Comparison of ENCODE assay signal across 1 cellular context in genomic region chr9:134067904-134068741, GRCh38.
A peak's percentile ranks its signal among the peaks of the same experiment; 100 is the strongest.
TF ChIP-seq lines count a peak whose summit lies in the region.

BRD3 (minus strand) TSS chr9:134068026; CDS start chr9:134053477, 14,549 bp downstream.

TF ChIP-seq in HepG2, 621 proteins besides CTCF, POLR2A, EP300 and RAD21 (continued from another document):
- TF ChIP-seq GABPA (IDR thresholded peaks at IDR 0.05; ENCODE audit: low read depth, low read length) = no peak
- no peak for TF ChIP-seq GABPA (CRISPR knock-in tag; IDR thresholded peaks at IDR 0.05; ENCODE audit: low read depth)
- TF ChIP-seq, protein P1, sequence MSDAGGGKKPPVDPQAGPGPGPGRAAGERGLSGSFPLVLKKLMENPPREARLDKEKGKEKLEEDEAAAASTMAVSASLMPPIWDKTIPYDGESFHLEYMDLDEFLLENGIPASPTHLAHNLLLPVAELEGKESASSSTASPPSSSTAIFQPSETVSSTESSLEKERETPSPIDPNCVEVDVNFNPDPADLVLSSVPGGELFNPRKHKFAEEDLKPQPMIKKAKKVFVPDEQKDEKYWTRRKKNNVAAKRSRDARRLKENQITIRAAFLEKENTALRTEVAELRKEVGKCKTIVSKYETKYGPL (CRISPR knock-in tag; IDR thresholded peaks at IDR 0.05) = no peak
- no peak for TF ChIP-seq ZNF879 (CRISPR knock-in tag; IDR thresholded peaks at IDR 0.05)
- TF ChIP-seq ZNF687 (CRISPR knock-in tag; IDR thresholded peaks at IDR 0.05) = peak; percentile 56
- TF ChIP-seq ZNF335 (CRISPR knock-in tag; IDR thresholded peaks at IDR 0.05) = no peak
